ENCODE assay signal across 17 cellular contexts in genomic region chr9:108047264-108047663, GRCh38.
DNase-seq lines count a peak whose midpoint lies in the region; TF ChIP-seq lines count a peak whose summit lies in the region.
"Had no signal": no experiment of that assay in that cellular context is flagged by ENCODE, and none has a peak within 500 bp of the region (broad histone marks: within the 10 kb centered on the region; RNA-seq: fewer than 3 reads in every experiment).

No MANE protein-coding gene starts in this region.

- H3K4me3 ChIP-seq in mammary epithelial cell (replicated peaks in 1 of 3; ENCODE audit: insufficient read depth in 1 of 3, low read depth in 2 of 3, low read length in 3 of 3) (no peak overlapping the region), fibroblast of the aortic adventitia (ENCODE audit: low read depth, low read length) (no peak overlapping the region)
- H3K4me3 ChIP-seq: BLaER1 treated with 17β-estradiol and CSF1 and Interleukin-3, amounts not matched to agents 10 nM and 100 nM had no signal

- CTCF ChIA-PET in mammary epithelial cell (lab: Charles Lee; ENCODE audit: low non-redundant PET) = no interaction called here

- H3K27me3 Mint-ChIP-seq in HFFc6 (ENCODE audit: insufficient read depth) = peaks cover 2% of the 10 kb centered on the region

- dilution Hi-C loops in mammary epithelial cell (cut with HindIII; ENCODE audit: low sequenced_read_pairs) = no loop called here

- peaks cover 57% of the 10 kb centered on the region for H3K4me1 Mint-ChIP-seq in HFFc6 (ENCODE audit: low read depth)

- H3K27ac ChIP-seq in mammary epithelial cell (ENCODE audit: insufficient read depth, low read depth, low read length) = peak overlapping the region; percentile 25
- H3K27ac ChIP-seq: BLaER1 treated with 17β-estradiol and CSF1 and Interleukin-3, amounts not matched to agents 10 nM and 100 nM had no signal

- H3K36me3 ChIP-seq in mammary epithelial cell (ENCODE audit: insufficient read depth, low read length) = no peaks in the 10 kb centered on the region
- H3K36me3 ChIP-seq: BLaER1 treated with 17β-estradiol and CSF1 and Interleukin-3, amounts not matched to agents 10 nM and 100 nM had no signal

- no peak overlapping the region for H3K27ac Mint-ChIP-seq in HFFc6

- WGBS in mammary epithelial cell (ENCODE audit: low coverage, missing lambda C conversion rate) = 92% methylated on average over 5 of the region's 5 CpGs

- H3K4me1 ChIP-seq in mammary epithelial cell (ENCODE audit: insufficient read depth, low read length) = peaks cover 40% of the 10 kb centered on the region

- peaks cover 23% of the 10 kb centered on the region for H3K9me3 ChIP-seq in mammary epithelial cell (replicated peaks; ENCODE audit: insufficient read depth, low read length)

- H3K4me2 ChIP-seq in mammary epithelial cell (ENCODE audit: insufficient read depth, low read depth, low read length) = no peak overlapping the region
- H3K4me2 ChIP-seq: BLaER1 treated with 17β-estradiol and CSF1 and Interleukin-3, amounts not matched to agents 10 nM and 100 nM had no signal

- no peaks in the 10 kb centered on the region for H3K27me3 ChIP-seq in mammary epithelial cell (ENCODE audit: insufficient read depth, low read length)
- H3K27me3 ChIP-seq: BLaER1 treated with 17β-estradiol and CSF1 and Interleukin-3, amounts not matched to agents 10 nM and 100 nM had no signal

- H3K9me3 Mint-ChIP-seq in HFFc6 = peaks cover 18% of the 10 kb centered on the region

- no peaks in the 10 kb centered on the region for H4K20me1 ChIP-seq in mammary epithelial cell (ENCODE audit: insufficient read depth, low read length)
- H4K20me1 ChIP-seq: BLaER1 treated with 17β-estradiol and CSF1 and Interleukin-3, amounts not matched to agents 10 nM and 100 nM had no signal

- H3K36me3 Mint-ChIP-seq in HFFc6 (ENCODE audit: low read depth) = peaks cover 20% of the 10 kb centered on the region

- H3K9ac ChIP-seq in mammary epithelial cell (ENCODE audit: insufficient read depth, low read length) = no peak overlapping the region
- H3K9ac ChIP-seq: BLaER1 treated with 17β-estradiol and CSF1 and Interleukin-3, amounts not matched to agents 10 nM and 100 nM had no signal

- no TSS peak for BruUV-seq in mammary epithelial cell (replicated peaks; lab: Mats Ljungman, UMichigan)

- no peak for TF ChIP-seq CTCF in HFFc6 (IDR thresholded peaks at IDR 0.05)
- no peak for TF ChIP-seq CTCF in mammary epithelial cell (conservative IDR thresholded peaks at IDR 0.05 in 1 of 2, IDR thresholded peaks at IDR 0.05 in 1 of 2; ENCODE audit: extremely low read depth in 1 of 2, insufficient read depth in 1 of 2, low read depth in 1 of 2, low read length in 2 of 2)
- no peak for TF ChIP-seq CTCF in fibroblast of the aortic adventitia (IDR thresholded peaks at IDR 0.05; ENCODE audit: insufficient read depth, low read length)

- DNase-seq in A172 (ENCODE audit: low spot score) (peak; percentile 35), HFFc6 (peak; percentile 19), mammary epithelial cell (peak; percentile 72), fibroblast of the aortic adventitia (ENCODE audit: low read depth) (peak; percentile 82), NCI-H1930 (lab: John Stamatoyannopoulos, UW) (no peak), NCI-H2107 (lab: John Stamatoyannopoulos, UW) (no peak), NCI-H1694 (lab: John Stamatoyannopoulos, UW) (no peak)
- DNase-seq in activated CD4-positive, alpha-beta T cell treated with anti-CD3 and anti-CD28 coated beads for 48 hours = no peak
- DNase-seq: 8988T; GF-D8; Karpas-422; MM.1S; NCI-H1092 treated with DMSO at 0.1 percent for 48 hours; NCI-H345; NCI-H526 treated with DMSO at 0.1 percent for 48 hours; NK-92 treated with Interleukin-12 subunit alpha and Interleukin-12 subunit beta, amount 100 ng/mL, for 24 hours had no signal

- intact Hi-C loops in mammary epithelial cell (cut with micrococcal nuclease) = loop anchor here (10.0 kb wide), 2 partner anchors 412 to 428 kb away; no protein-coding TSS in a partner anchor

- no peak overlapping the region for H2AFZ ChIP-seq in mammary epithelial cell (ENCODE audit: low read depth, low read length)

- H3K4me3 Mint-ChIP-seq in HFFc6 = no peak overlapping the region

- in situ Hi-C loops in mammary epithelial cell (cut with MboI; ENCODE audit: low sequenced_read_pairs in 2 of 2) = loop anchor here in 1 of 2 donors (25.0 kb wide), 1 partner anchor 560 kb away; the partner anchor contains the start of gene KLF4

- no peaks in the 10 kb centered on the region for H3K79me2 ChIP-seq in mammary epithelial cell (ENCODE audit: insufficient read depth, low read length)

Comparison
In these comparisons a context has a peak if more than half of its experiments do, and no peak if none do; other contexts are left out.
1. DNase-seq: peak in A172 (single experiment), HFFc6 (single experiment), mammary epithelial cell (single experiment) and fibroblast of the aortic adventitia (single experiment); none in NCI-H1930 (0 of 2), NCI-H2107 (single experiment), activated CD4-positive, alpha-beta T cell treated with anti-CD3 and anti-CD28 coated beads for 48 hours (single experiment) and NCI-H1694 (single experiment).